ENCODE assay signal across 8 cellular contexts in the genomic region with DNA sequence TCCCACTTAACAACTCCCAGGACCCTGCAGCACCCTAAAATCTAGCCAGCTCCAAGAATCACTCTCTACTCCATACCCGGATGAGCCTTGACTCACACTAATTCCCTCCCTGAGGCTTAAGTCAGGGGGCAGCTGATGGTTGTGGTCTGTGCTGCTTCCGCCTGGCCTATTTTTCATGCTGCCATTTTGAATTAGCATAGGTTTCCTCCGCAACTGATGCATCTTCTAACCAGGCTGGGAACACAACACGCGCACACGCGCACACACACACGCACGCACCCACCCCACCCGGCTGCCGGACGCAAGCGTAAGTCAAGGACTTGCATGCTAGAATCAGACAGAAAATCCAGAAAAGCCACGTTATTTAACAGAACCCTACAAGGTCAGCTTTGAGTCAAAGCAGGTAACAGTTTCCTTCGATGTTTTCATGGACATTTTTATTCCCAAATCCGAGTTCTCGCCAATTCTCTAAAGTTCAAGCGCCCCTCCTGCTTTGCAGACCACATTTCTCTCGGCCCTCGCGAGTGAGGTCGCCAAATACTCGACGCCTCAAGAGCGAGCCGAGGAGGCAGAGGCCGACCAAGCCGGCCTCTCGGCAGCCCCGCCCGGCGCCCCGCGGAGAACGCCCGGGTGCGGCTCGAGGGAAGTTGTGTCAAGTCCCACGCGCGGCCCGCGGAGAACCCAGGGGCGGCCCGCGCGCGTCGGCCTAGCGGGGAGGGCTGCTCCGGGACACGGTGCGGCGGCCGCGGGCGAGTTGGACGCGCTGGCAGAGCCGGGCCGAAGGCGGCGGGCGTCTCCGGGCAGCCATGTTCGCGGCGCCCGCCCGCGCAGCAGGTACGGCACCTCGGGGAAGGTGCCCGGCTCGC. TPM values are rescaled to one million over a fixed set of nuclear protein-coding genes. Genes with fewer than 3 reads are reported as not detected.
DNase-seq lines count a peak whose midpoint lies in the region; ATAC-seq, FAIRE-seq and TF ChIP-seq lines count a peak whose summit lies in the region.

No MANE protein-coding gene starts in this region.

- no peaks in the 10 kb centered on the region for H4K20me1 ChIP-seq in GM12878 (ENCODE audit: control insufficient read depth, insufficient read depth)

- intact Hi-C loops in GM12878 (cut with micrococcal nuclease; ENCODE audit: unreplicated experiment): loop anchor here (2.0 kb wide), 1 partner anchor 38 kb away; a partner anchor contains a TSS
- intact Hi-C loops in psoas muscle (cut with DNase I): no loop called here

- H3K4me1 ChIP-seq in SJSA1 (replicated peaks): peaks cover 33% of the 10 kb centered on the region
- peaks cover 9% of the 10 kb centered on the region; the same call in 1 of the 2 replicates for H3K4me1 ChIP-seq in GM12878 (ENCODE audit: control insufficient read depth, insufficient read depth, low read length)
- no peaks in the 10 kb centered on the region for H3K4me1 ChIP-seq in psoas muscle

- POLR2A ChIA-PET in GM12878 (lab: Charles Lee): interaction anchor here (0.5 to 2.7 kb wide), 4 partner anchors 18 to 88 kb away, joined by 3 to 15 read pairs (median 4); a partner anchor contains a TSS

- H3K4me2 ChIP-seq in GM12878 (ENCODE audit: control insufficient read depth, insufficient read depth): peak overlapping the region; percentile 84

- H3K4me3 ChIP-seq in SJSA1: peak overlapping the region; percentile 95
- peak overlapping the region; percentile 85 for H3K4me3 ChIP-seq in GM12878
- H3K4me3 ChIP-seq in psoas muscle: peak overlapping the region; percentile 91

- TF ChIP-seq POLR2A in GM12878 (IDR thresholded peaks at IDR 0.05; ENCODE audit: low read depth, low read length): peak; percentile 63

- no peak for TF ChIP-seq RAD21 in GM12878 (IDR thresholded peaks at IDR 0.05; ENCODE audit: insufficient read depth, low read depth, low read length)

- CTCF ChIA-PET in GM12878 (lab: Yijun Ruan, JAX): interaction anchor here (0.7 to 2.0 kb wide), 5 partner anchors 11 to 74 kb away, joined by 3 to 8 read pairs (median 4); no protein-coding TSS in a partner anchor

- WGBS in GM12878 (ENCODE audit: insufficient coverage, insufficient replicate concordance, low lambda C conversion rate, missing lambda C conversion rate): under 1% methylated on average over 71 of the region's 75 CpGs
- WGBS in psoas muscle, 3 donors: 11 to 26% (median 11%) methylated on average over 50 to 75 of the region's 75 CpGs

- SMC1A ChIA-PET in GM12878 (lab: Charles Lee; ENCODE audit: uncharacterized antibody, unreplicated experiment): interaction anchor here (0.6 to 2.4 kb wide), 7 partner anchors 9 to 62 kb away, joined by 3 to 9 read pairs (median 4); no protein-coding TSS in a partner anchor

- H2AFZ ChIP-seq in GM12878 (ENCODE audit: control insufficient read depth, low read depth, low read length): peak overlapping the region; percentile 70

- H3K27me3 ChIP-seq in SJSA1 (replicated peaks) (no peaks in the 10 kb centered on the region), GM12878 (replicated peaks in 1 of 2; ENCODE audit: control insufficient read depth in 2 of 2, insufficient read depth in 2 of 2, low read length in 1 of 2) (no peaks in the 10 kb centered on the region), psoas muscle (ENCODE audit: insufficient read depth in 3 of 3, low read length in 2 of 3) (peaks cover 0 to 47% (median 18%) of the 10 kb centered on the region in 3 donors)

- peak; percentile 15 for DNase-seq in COR-L47 (lab: John Stamatoyannopoulos, UW)
- peak in 1 of 2 experiments; percentile 60 for DNase-seq in SJSA1 (ENCODE audit: low read depth in 1 of 2, low spot score in 2 of 2)
- peak; percentile 63 for DNase-seq in GM12878 (ENCODE audit: low read depth, low spot score)
- peak; percentile 39 to 47 for DNase-seq in hippocampal formation (lab: John Stamatoyannopoulos, UW)
- DNase-seq in psoas muscle: peak; percentile 43 to 68
- no peak for DNase-seq in NCI-H1048 (lab: John Stamatoyannopoulos, UW)

- ATAC-seq in GM19452 (IDR thresholded peaks at IDR 0.05; ENCODE audit: unreplicated experiment) (peak; percentile 39), HG03565 (IDR thresholded peaks at IDR 0.05; ENCODE audit: unreplicated experiment) (peak; percentile 29), GM12878 (peak; percentile 66), psoas muscle (peak; percentile 37 to 69 (median 56))

- peaks cover 12% of the 10 kb centered on the region for H3K36me3 ChIP-seq in SJSA1
- no peaks in the 10 kb centered on the region for H3K36me3 ChIP-seq in GM12878 (ENCODE audit: control insufficient read depth in 2 of 2, insufficient read depth in 2 of 2, low read length in 1 of 2)
- H3K36me3 ChIP-seq in psoas muscle (ENCODE audit: insufficient read depth in 1 of 2, low read depth in 1 of 2): no peaks in the 10 kb centered on the region

- BruUV-seq in GM12878 (replicated peaks; lab: Mats Ljungman, UMichigan): TSS peak; percentile 88

- in situ Hi-C loops in GM12878 (cut with MboI): no loop called here

- RAD21 ChIA-PET in GM12878 (lab: Charles Lee; ENCODE audit: unreplicated experiment): interaction anchor here (1.0 to 2.0 kb wide), 4 partner anchors 16 to 73 kb away, joined by 3 to 9 read pairs (median 6); a partner anchor contains a TSS

- H3K9me3 ChIP-seq in SJSA1 (replicated peaks) (0 out of 2 replicates have a peak, but pooled peaks cover 3% of the 10 kb centered on the region), GM12878 (replicated peaks; ENCODE audit: control insufficient read depth, insufficient read depth, low read length) (no peaks in the 10 kb centered on the region), psoas muscle (peaks cover 10% of the 10 kb centered on the region)

- peak overlapping the region; percentile 92 for H3K27ac ChIP-seq in SJSA1
- H3K27ac ChIP-seq in GM12878 (ENCODE audit: control insufficient read depth, insufficient read depth): peak overlapping the region; percentile 89
- peak overlapping the region; percentile 60 for H3K27ac ChIP-seq in psoas muscle

- TF ChIP-seq CTCF in GM12878 (IDR thresholded peaks at IDR 0.05 in 2 of 3, conservative IDR thresholded peaks at IDR 0.05 in 1 of 3; ENCODE audit: control insufficient read depth in 2 of 3, extremely low read depth in 1 of 3, insufficient read depth in 1 of 3, low read depth in 3 of 3, low read length in 3 of 3): no peak
- no peak for TF ChIP-seq CTCF in psoas muscle (IDR thresholded peaks at IDR 0.05)

- FAIRE-seq in GM12878 (lab: Jason Lieb, UNC): no peak

- TF ChIP-seq EP300 in GM12878 (IDR thresholded peaks at IDR 0.05; ENCODE audit: borderline replicate concordance in 1 of 2, control insufficient read depth in 1 of 2, low read depth in 2 of 2, low read length in 2 of 2): no peak

- H3K9ac ChIP-seq in GM12878 (ENCODE audit: control insufficient read depth, insufficient read depth, low read length): peak overlapping the region; percentile 89

- H3K79me2 ChIP-seq in GM12878 (ENCODE audit: control insufficient read depth, insufficient read depth, low read length): peaks cover 56% of the 10 kb centered on the region

RNA-seq across cellular contexts. Expression of a gene that starts 1.0 kb away (rescaled TPM):
- 56.4 and 81.6 TPM in 2 replicates for total RNA-seq in SJSA1 (2014; rRNA removed; shearing (Covaris generic))
- 27.7 and 29.9 TPM in 2 replicates for total RNA-seq in GM12878 (2013; cell fraction: nucleolus; rRNA removed)
- total RNA-seq in GM12878 (2014; rRNA removed) (39.5 and 44.1 TPM in 2 replicates), GM12878 (2014; rRNA removed; fragmentation: Illumina TruSeq; extraction: Trizol) (41.6 and 41.9 TPM in 2 replicates), GM12878 (2021) (67.6 and 68.5 TPM in 2 replicates), psoas muscle (1 to 10 TPM; 2.6 to 6.7 (median 3.3) TPM)
- polyA plus RNA-seq in GM12878 (2011; ENCODE audit: low read depth): 28.2 TPM
- polyA plus RNA-seq in GM12878 (2011; rRNA removed) (41.7 and 46.7 TPM in 2 replicates), GM12878 (2014; fragmentation: Illumina TruSeq; extraction: Trizol) (51.3 and 51.5 TPM in 2 replicates), GM12878 (2014; fragmentation: Nextera tagmentation; extraction: Ambion mirVana) (10 to 100 TPM; 11.1 to 13.4 TPM), GM12878 (2014; rRNA removed) (33.0 and 36.7 TPM in 2 replicates), GM12878 (2016; fragmentation: Nextera tagmentation; extraction: Ambion mirVana) (10 to 100 TPM; 42.7 to 49.2 TPM), psoas muscle (1 to 10 TPM in 2 of 3 donors, under 1 TPM in 1; 0.80 to 1.3 (median 1.2) TPM)
- polyA plus RNA-seq in GM12878 (2011; cell fraction: cytosol; rRNA removed): 28.1 and 34.2 TPM in 2 replicates
- polyA plus RNA-seq in GM12878 (2011; cell fraction: nucleus; rRNA removed): 25.7 and 30.3 TPM in 2 replicates
- polyA plus RNA-seq in GM12878 (2012): 31.1 and 38.9 TPM in 2 replicates
- polyA minus RNA-seq in GM12878 (2011; rRNA and poly(A)+ RNA removed): 52.3 and 54.2 TPM in 2 replicates
- polyA minus RNA-seq in GM12878 (2011; cell fraction: cytosol; rRNA and poly(A)+ RNA removed): 17.8 and 18.6 TPM in 2 replicates
- 10.2 and 11.3 TPM in 2 replicates for polyA minus RNA-seq in GM12878 (2011; cell fraction: nucleus; rRNA and poly(A)+ RNA removed)

RNA-seq across cellular contexts. Expression of a gene that starts 37.9 kb away (rescaled TPM):
- total RNA-seq in SJSA1 (2014; rRNA removed; shearing (Covaris generic)): 26.6 and 35.1 TPM in 2 replicates
- total RNA-seq in GM12878 (2013; cell fraction: nucleolus; rRNA removed): 38.2 and 39.7 TPM in 2 replicates
- 4.2 and 6.2 TPM in 2 replicates for total RNA-seq in GM12878 (2014; rRNA removed)
- total RNA-seq in GM12878 (2014; rRNA removed; fragmentation: Illumina TruSeq; extraction: Trizol): 6.8 and 8.5 TPM in 2 replicates
- 3.0 and 5.1 TPM in 2 replicates for total RNA-seq in GM12878 (2021)
- 6.6 TPM for polyA plus RNA-seq in GM12878 (2011; ENCODE audit: low read depth)
- polyA plus RNA-seq in GM12878 (2011; rRNA removed): 8.2 and 15.7 TPM in 2 replicates
- polyA plus RNA-seq in GM12878 (2011; cell fraction: cytosol; rRNA removed): 2.9 and 3.1 TPM in 2 replicates
- polyA plus RNA-seq in GM12878 (2011; cell fraction: nucleus; rRNA removed): 5.1 and 5.4 TPM in 2 replicates
- 7.3 and 8.1 TPM in 2 replicates for polyA plus RNA-seq in GM12878 (2012)
- polyA plus RNA-seq in GM12878 (2014; fragmentation: Illumina TruSeq; extraction: Trizol): 8.9 and 11.8 TPM in 2 replicates
- polyA plus RNA-seq in GM12878 (2014; fragmentation: Nextera tagmentation; extraction: Ambion mirVana): 1 to 10 TPM; 2.7 to 3.7 TPM
- polyA plus RNA-seq in GM12878 (2014; rRNA removed): 6.9 and 7.8 TPM in 2 replicates
- 1 to 10 TPM; 3.5 to 6.0 TPM for polyA plus RNA-seq in GM12878 (2016; fragmentation: Nextera tagmentation; extraction: Ambion mirVana)
- polyA minus RNA-seq in GM12878 (2011; rRNA and poly(A)+ RNA removed): 4.9 and 5.4 TPM in 2 replicates
- polyA minus RNA-seq in GM12878 (2011; cell fraction: cytosol; rRNA and poly(A)+ RNA removed): 2.0 and 2.9 TPM in 2 replicates
- polyA minus RNA-seq in GM12878 (2011; cell fraction: nucleus; rRNA and poly(A)+ RNA removed): 5.2 and 6.7 TPM in 2 replicates
- 1 to 10 TPM; 4.1 to 5.0 (median 4.5) TPM for total RNA-seq in psoas muscle
- polyA plus RNA-seq in psoas muscle: 1 to 10 TPM in 2 of 3 donors, under 1 TPM in 1; 0.97 to 4.6 (median 2.6) TPM

RNA-seq across cellular contexts. Expression of a gene that starts 39.6 kb away (rescaled TPM):
- 11.5 and 12.5 TPM in 2 replicates for total RNA-seq in SJSA1 (2014; rRNA removed; shearing (Covaris generic))
- 34.6 and 37.7 TPM in 2 replicates for total RNA-seq in GM12878 (2013; cell fraction: nucleolus; rRNA removed)
- total RNA-seq in GM12878 (2014; rRNA removed) (5.3 and 5.4 TPM in 2 replicates), GM12878 (2014; rRNA removed; fragmentation: Illumina TruSeq; extraction: Trizol) (5.6 and 6.0 TPM in 2 replicates), GM12878 (2021) (7.1 and 7.6 TPM in 2 replicates), psoas muscle (1 to 10 TPM; 3.7 to 4.0 (median 3.7) TPM)
- 3.4 TPM for polyA plus RNA-seq in GM12878 (2011; ENCODE audit: low read depth)
- polyA plus RNA-seq in GM12878 (2011; rRNA removed) (13.2 and 16.5 TPM in 2 replicates), GM12878 (2014; fragmentation: Illumina TruSeq; extraction: Trizol) (5.1 and 6.1 TPM in 2 replicates), GM12878 (2014; fragmentation: Nextera tagmentation; extraction: Ambion mirVana) (1 to 10 TPM; 1.1 to 1.7 TPM), GM12878 (2014; rRNA removed) (3.5 and 3.7 TPM in 2 replicates), GM12878 (2016; fragmentation: Nextera tagmentation; extraction: Ambion mirVana) (1 to 10 TPM; 6.3 to 8.3 TPM), psoas muscle (1 to 10 TPM; 1.3 to 3.0 (median 1.5) TPM)
- 4.2 and 5.6 TPM in 2 replicates for polyA plus RNA-seq in GM12878 (2011; cell fraction: cytosol; rRNA removed)
- 18.7 and 23.7 TPM in 2 replicates for polyA plus RNA-seq in GM12878 (2011; cell fraction: nucleus; rRNA removed)
- polyA plus RNA-seq in GM12878 (2012): 3.6 and 5.9 TPM in 2 replicates
- 13.3 and 15.8 TPM in 2 replicates for polyA minus RNA-seq in GM12878 (2011; rRNA and poly(A)+ RNA removed)
- 4.3 and 4.8 TPM in 2 replicates for polyA minus RNA-seq in GM12878 (2011; cell fraction: cytosol; rRNA and poly(A)+ RNA removed)
- 17.3 and 20.1 TPM in 2 replicates for polyA minus RNA-seq in GM12878 (2011; cell fraction: nucleus; rRNA and poly(A)+ RNA removed)
